ENCODE assay signal across 4 cellular contexts in the genomic region with DNA sequence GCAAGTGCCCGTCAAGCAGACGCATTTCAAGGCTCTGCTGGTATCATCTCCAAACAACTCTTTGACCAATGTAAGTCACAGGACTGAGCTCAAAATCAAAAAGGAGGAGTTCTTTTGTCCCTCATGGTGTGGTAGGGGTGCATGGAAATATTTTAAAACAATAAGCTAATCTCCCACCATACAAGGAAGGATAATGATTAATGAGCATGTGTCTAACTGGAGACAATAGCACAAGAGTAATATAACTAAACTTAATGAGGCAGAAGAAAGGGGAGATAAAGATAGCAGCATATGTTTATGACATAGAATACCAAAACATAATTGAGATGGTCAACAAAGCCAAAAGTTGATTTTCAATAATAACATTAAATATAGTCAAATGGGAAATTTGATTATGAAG.
"Had no signal": no experiment of that assay in that cellular context is flagged by ENCODE, and none has a peak within 500 bp of the region (broad histone marks: within the 10 kb centered on the region; RNA-seq: fewer than 3 reads in every experiment).

No MANE protein-coding gene starts in this region.

- ATAC-seq: GM23338, K562 had no signal

- H3K4me3 ChIP-seq: GM23338, K562 had no signal

- H3K4me3 Mint-ChIP-seq: GM23338, H9 had no signal

- H3K9me3 Mint-ChIP-seq: H9 had no signal

- DNase-seq: H9, KG1 had no signal

- H3K27ac Mint-ChIP-seq: GM23338 had no signal

- H3K4me1 Mint-ChIP-seq: GM23338, H9 had no signal
